ENCODE assay signal across 8 cellular contexts in the genomic region with DNA sequence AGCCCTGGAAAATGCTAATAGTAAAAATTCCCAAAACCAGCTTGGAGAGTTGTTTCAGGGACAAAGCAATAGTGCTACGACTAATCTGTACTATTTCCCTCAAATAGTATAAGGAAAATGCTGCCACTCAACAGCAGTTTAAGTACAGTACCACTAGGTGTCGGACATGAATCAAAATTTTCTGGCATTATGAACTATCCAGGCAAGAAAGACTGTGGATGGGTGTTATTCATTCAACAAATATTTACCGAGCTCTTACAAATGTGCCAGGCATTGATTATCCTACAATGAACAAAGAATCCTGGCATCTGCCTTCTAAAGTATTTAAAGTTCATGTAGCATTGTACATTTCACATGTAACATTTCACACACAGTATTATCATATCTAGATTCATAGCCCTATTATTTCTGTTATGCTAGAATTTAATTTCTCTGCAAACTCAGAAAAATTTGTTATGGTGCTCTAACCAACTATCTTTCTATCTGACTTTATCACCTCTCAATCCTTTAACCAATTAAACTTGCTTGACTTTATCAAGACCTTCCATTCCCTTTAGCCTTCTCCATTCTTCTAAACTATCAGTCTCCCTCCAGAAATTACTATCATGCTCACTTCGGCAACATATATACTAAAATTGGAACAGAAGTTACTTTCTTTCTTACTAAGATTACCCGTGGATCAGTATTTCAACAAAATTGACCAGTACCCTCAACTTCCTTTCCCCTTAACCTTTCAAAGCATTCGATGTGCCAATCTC.
DNase-seq lines count a peak whose midpoint lies in the region; ATAC-seq and TF ChIP-seq lines count a peak whose summit lies in the region.

No MANE protein-coding gene starts in this region.

- H3K36me3 ChIP-seq in hepatocyte (replicated peaks; ENCODE audit: insufficient read depth, low read depth), result no peaks in the 10 kb centered on the region

- no peak overlapping the region for H2AFZ ChIP-seq in hepatocyte

- H3K4me3 ChIP-seq in hepatocyte, result no peak overlapping the region

- no peak overlapping the region for H3K27ac ChIP-seq in hepatocyte

- peak; percentile 80 for ATAC-seq in GM19463 (IDR thresholded peaks at IDR 0.05; ENCODE audit: unreplicated experiment)
- ATAC-seq in HG03439 (IDR thresholded peaks at IDR 0.05; ENCODE audit: unreplicated experiment), result peak; percentile 74

- H3K79me2 ChIP-seq in hepatocyte, result peaks cover 31% of the 10 kb centered on the region

- 65% methylated on average over 6 of the region's 6 CpGs for WGBS in hepatocyte (ENCODE audit: low lambda C conversion rate, missing lambda C conversion rate)

- peaks cover 4% of the 10 kb centered on the region for H3K4me1 ChIP-seq in hepatocyte (ENCODE audit: insufficient read depth)

- no peaks in the 10 kb centered on the region for H3K9me2 ChIP-seq in hepatocyte (replicated peaks; ENCODE audit: insufficient read depth)

- no peaks in the 10 kb centered on the region for H3K9me3 ChIP-seq in hepatocyte (ENCODE audit: low read depth)

- H4K20me1 ChIP-seq in hepatocyte (ENCODE audit: insufficient read depth, poor library complexity, severe bottlenecking), result peaks cover 3% of the 10 kb centered on the region

- H3K4me2 ChIP-seq in hepatocyte, result no peak overlapping the region

- peak; percentile 78 for TF ChIP-seq CTCF in hepatocyte (IDR thresholded peaks at IDR 0.05; ENCODE audit: poor library complexity)

- no peaks in the 10 kb centered on the region for H3K27me3 ChIP-seq in hepatocyte

- DNase-seq in ELR (ENCODE audit: low read depth) (peak; percentile 91), NCI-H446 (lab: John Stamatoyannopoulos, UW) (peak; percentile 73 to 80), astrocyte of the hippocampus (ENCODE audit: low read depth, low spot score) (peak; percentile 81), hepatocyte (ENCODE audit: low spot score) (peak; percentile 73), smooth muscle cell of the brain vasculature (ENCODE audit: low read depth, low spot score) (peak; percentile 51)
- no peak for DNase-seq in activated naive CD4-positive, alpha-beta T cell (lab: John Stamatoyannopoulos, UW)

Comparison
In these comparisons a context has a peak if more than half of its experiments do, and no peak if none do; other contexts are left out.
1. DNase-seq: peak in ELR (single experiment), NCI-H446 (2 of 2), astrocyte of the hippocampus (single experiment), hepatocyte (single experiment) and smooth muscle cell of the brain vasculature (single experiment); none in activated naive CD4-positive, alpha-beta T cell (0 of 4).